ENCODE assay signal across 1 cellular context in genomic region chr2:222859786-222860726, GRCh38.
TF ChIP-seq lines count a peak whose summit lies in the region.

No MANE protein-coding gene starts in this region.

TF ChIP-seq in HepG2, 621 proteins besides CTCF, POLR2A, EP300 and RAD21 (continued from another document and continues in another):
- TF ChIP-seq NCOA5 (CRISPR knock-in tag; IDR thresholded peaks at IDR 0.05) (no peak), ZNF512B (CRISPR knock-in tag; IDR thresholded peaks at IDR 0.05; ENCODE audit: borderline replicate concordance) (no peak), STAT6 (CRISPR knock-in tag; IDR thresholded peaks at IDR 0.05; ENCODE audit: borderline replicate concordance) (no peak; the same call in 1 of the 2 replicates), MED13 (CRISPR knock-in tag; IDR thresholded peaks at IDR 0.05) (no peak), TBL1XR1 (IDR thresholded peaks at IDR 0.05; ENCODE audit: borderline replicate concordance, low read length, partially characterized antibody) (peak; percentile 85), BRCA1 (CRISPR knock-in tag; IDR thresholded peaks at IDR 0.05) (no peak), ZC3H4 (CRISPR knock-in tag; IDR thresholded peaks at IDR 0.05; ENCODE audit: borderline replicate concordance) (no peak), CHD4 (IDR thresholded peaks at IDR 0.05; ENCODE audit: borderline replicate concordance, low read length) (peak; percentile 52; the same call in 1 of the 2 replicates), ZNF660 (CRISPR knock-in tag; IDR thresholded peaks at IDR 0.05; ENCODE audit: borderline replicate concordance, low read depth) (no peak), MXD4 (CRISPR knock-in tag; IDR thresholded peaks at IDR 0.05) (0 out of 2 replicates have a peak, but pooled peaks have one; percentile 18), ZNF775 (CRISPR knock-in tag; IDR thresholded peaks at IDR 0.05; ENCODE audit: borderline replicate concordance) (peak; percentile 31; the same call in 1 of the 2 replicates), ZNF253 (CRISPR knock-in tag; IDR thresholded peaks at IDR 0.05; ENCODE audit: borderline replicate concordance) (no peak), PBX3 (CRISPR knock-in tag; IDR thresholded peaks at IDR 0.05; ENCODE audit: borderline replicate concordance) (no peak), THRA (CRISPR knock-in tag; IDR thresholded peaks at IDR 0.05; ENCODE audit: borderline replicate concordance) (no peak), NFE2 (CRISPR knock-in tag; IDR thresholded peaks at IDR 0.05) (no peak), NPAS2 (CRISPR knock-in tag; IDR thresholded peaks at IDR 0.05; ENCODE audit: borderline replicate concordance) (no peak), RBM39 (IDR thresholded peaks at IDR 0.05; ENCODE audit: low read depth, low read length, poor library complexity, severe bottlenecking) (no peak), ZBTB20 (CRISPR knock-in tag; IDR thresholded peaks at IDR 0.05; ENCODE audit: borderline replicate concordance, low read depth) (no peak), PBX2 (CRISPR knock-in tag; IDR thresholded peaks at IDR 0.05) (no peak), CSRNP1 (CRISPR knock-in tag; IDR thresholded peaks at IDR 0.05) (no peak), ISX (CRISPR knock-in tag; conservative IDR thresholded peaks at IDR 0.05) (no peak), ZNF737 (CRISPR knock-in tag; IDR thresholded peaks at IDR 0.05; ENCODE audit: borderline replicate concordance) (no peak), ZSCAN30 (CRISPR knock-in tag; IDR thresholded peaks at IDR 0.05) (no peak), ZNF652 (CRISPR knock-in tag; IDR thresholded peaks at IDR 0.05; ENCODE audit: borderline replicate concordance, low read depth) (no peak), GRHL1 (CRISPR knock-in tag; conservative IDR thresholded peaks at IDR 0.05) (no peak), SP140L (CRISPR knock-in tag; IDR thresholded peaks at IDR 0.05; ENCODE audit: borderline replicate concordance) (no peak), DBP (CRISPR knock-in tag; IDR thresholded peaks at IDR 0.05; ENCODE audit: not compliant biosample characterization) (no peak), TCF12 (IDR thresholded peaks at IDR 0.05) (no peak), TCF12 (CRISPR knock-in tag; IDR thresholded peaks at IDR 0.05) (no peak), ZNF17 (CRISPR knock-in tag; IDR thresholded peaks at IDR 0.05) (no peak), DNMT1 (CRISPR knock-in tag; IDR thresholded peaks at IDR 0.05) (no peak), ZFYVE20 (CRISPR knock-in tag; IDR thresholded peaks at IDR 0.05; ENCODE audit: borderline replicate concordance, low read depth) (no peak), HDAC1 (CRISPR knock-in tag; IDR thresholded peaks at IDR 0.05) (peak; percentile 62), ZMAT3 (CRISPR knock-in tag; conservative IDR thresholded peaks at IDR 0.05) (no peak), MXD1 (CRISPR knock-in tag; IDR thresholded peaks at IDR 0.05) (no peak), ZNF484 (CRISPR knock-in tag; IDR thresholded peaks at IDR 0.05; ENCODE audit: borderline replicate concordance, low read depth) (no peak), ZNF891 (CRISPR knock-in tag; IDR thresholded peaks at IDR 0.05) (no peak), PAX8 (CRISPR knock-in tag; IDR thresholded peaks at IDR 0.05; ENCODE audit: borderline replicate concordance) (no peak), FOXO1 (CRISPR knock-in tag; IDR thresholded peaks at IDR 0.05) (no peak), HOXA3 (CRISPR knock-in tag; IDR thresholded peaks at IDR 0.05) (peak; percentile 46; the same call in 1 of the 2 replicates), ZNF274 (CRISPR knock-in tag; IDR thresholded peaks at IDR 0.05) (no peak), ZNF761 (CRISPR knock-in tag; conservative IDR thresholded peaks at IDR 0.05) (peak; percentile 69; the same call in 1 of the 2 replicates), BCLAF1 (IDR thresholded peaks at IDR 0.05) (no peak), ZNF333 (CRISPR knock-in tag; IDR thresholded peaks at IDR 0.05; ENCODE audit: borderline replicate concordance) (no peak), NR2F2 (IDR thresholded peaks at IDR 0.05; ENCODE audit: borderline replicate concordance, low read depth) (no peak), ZBTB7B (CRISPR knock-in tag; IDR thresholded peaks at IDR 0.05) (0 out of 2 replicates have a peak, but pooled peaks have one; percentile 26), KDM1A (CRISPR knock-in tag; IDR thresholded peaks at IDR 0.05) (no peak)
